21 cellular contexts compared by ENCODE assay signal in genomic region chr11:68365943-68366435, GRCh38.
"Had no signal": no experiment of that assay in that cellular context is flagged by ENCODE, and none has a peak within 500 bp of the region (broad histone marks: within the 10 kb centered on the region; RNA-seq: fewer than 3 reads in every experiment).

No MANE protein-coding gene starts in this region.

- H3K9me3 ChIP-seq: MG63 had no signal

- H3K4me3 Mint-ChIP-seq: activated CD4-positive, alpha-beta memory T cell treated with anti-CD3 and anti-CD28 coated beads, Interleukin-2, amount 10 ng/mL, durations not matched to agents 7 days and 5 days; activated CD4-positive, alpha-beta T cell treated with anti-CD3 and anti-CD28 coated beads for 36 hours; activated naive CD8-positive, alpha-beta T cell treated with anti-CD3 and anti-CD28 coated beads, Interleukin-2, amount 50 U/mL, for 24 hours; brain; central memory CD8-positive, alpha-beta T cell had no signal

- H3K27me3 Mint-ChIP-seq: activated CD4-positive, alpha-beta memory T cell treated with anti-CD3 and anti-CD28 coated beads, Interleukin-2, amount 10 ng/mL, durations not matched to agents 7 days and 5 days; activated CD4-positive, alpha-beta T cell treated with anti-CD3 and anti-CD28 coated beads for 36 hours; activated naive CD8-positive, alpha-beta T cell treated with anti-CD3 and anti-CD28 coated beads, Interleukin-2, amount 50 U/mL, for 24 hours; brain; central memory CD8-positive, alpha-beta T cell had no signal

- H3K36me3 ChIP-seq: MG63 had no signal

- H3K4me2 ChIP-seq: KMS-11 had no signal

- H3K27ac ChIP-seq: KMS-11, VCaP had no signal

- H3K9me3 Mint-ChIP-seq: activated CD4-positive, alpha-beta memory T cell treated with anti-CD3 and anti-CD28 coated beads, Interleukin-2, amount 10 ng/mL, durations not matched to agents 7 days and 5 days; activated naive CD4-positive, alpha-beta T cell treated with anti-CD3 and anti-CD28 coated beads, Interleukin-2, amount 50 U/mL, for 72 hours; activated naive CD8-positive, alpha-beta T cell treated with anti-CD3 and anti-CD28 coated beads, Interleukin-2, amount 50 U/mL, for 24 hours; brain; central memory CD8-positive, alpha-beta T cell had no signal

- H3K27ac Mint-ChIP-seq: activated CD4-positive, alpha-beta memory T cell treated with anti-CD3 and anti-CD28 coated beads, Interleukin-2, amount 10 ng/mL, durations not matched to agents 7 days and 5 days; activated CD4-positive, alpha-beta T cell treated with anti-CD3 and anti-CD28 coated beads for 36 hours; activated naive CD8-positive, alpha-beta T cell treated with anti-CD3 and anti-CD28 coated beads, Interleukin-2, amount 50 U/mL, for 24 hours had no signal

- ATAC-seq: activated CD4-positive, alpha-beta T cell treated with anti-CD3 and anti-CD28 coated beads for 36 hours; activated naive CD4-positive, alpha-beta T cell treated with anti-CD3 and anti-CD28 coated beads, Interleukin-2, amount 50 U/mL, for 72 hours; activated naive CD8-positive, alpha-beta T cell treated with anti-CD3 and anti-CD28 coated beads, Interleukin-2, amount 50 U/mL, for 24 hours had no signal

- H3K27me3 ChIP-seq: MG63 had no signal

- H3K4me3 ChIP-seq: MG63 had no signal

- H3K36me3 Mint-ChIP-seq: activated naive CD4-positive, alpha-beta T cell treated with anti-CD3 and anti-CD28 coated beads, Interleukin-2, amount 50 U/mL, for 72 hours had no signal

- H3K4me1 Mint-ChIP-seq: activated CD4-positive, alpha-beta T cell treated with anti-CD3 and anti-CD28 coated beads for 36 hours; central memory CD8-positive, alpha-beta T cell had no signal

- DNase-seq: activated CD4-positive, alpha-beta T cell treated with anti-CD3 and anti-CD28 coated beads for 36 hours; activated CD4-positive, alpha-beta T cell treated with anti-CD3 and anti-CD28 coated beads, Interleukin-2, amount 50 U/mL, for 1 hour; activated naive CD8-positive, alpha-beta T cell treated with anti-CD3 and anti-CD28 coated beads, Interleukin-2, amount 50 U/mL, for 24 hours; activated T-cell treated with anti-CD3 and anti-CD28 coated beads for 4 hours; amniotic stem cell; MG63; MV-4-11; NCI-H1092 treated with DMSO at 0.1 percent for 48 hours; NCI-H1436; NCI-H1694 treated with DMSO at 0.1 percent for 48 hours; NCI-H2029 treated with DMSO at 0.1 percent for 48 hours; NCI-H345; NCI-H510A treated with DMSO at 0.1 percent for 48 hours; SIG-M5; T-helper 2 cell had no signal
